In the genomic region with DNA sequence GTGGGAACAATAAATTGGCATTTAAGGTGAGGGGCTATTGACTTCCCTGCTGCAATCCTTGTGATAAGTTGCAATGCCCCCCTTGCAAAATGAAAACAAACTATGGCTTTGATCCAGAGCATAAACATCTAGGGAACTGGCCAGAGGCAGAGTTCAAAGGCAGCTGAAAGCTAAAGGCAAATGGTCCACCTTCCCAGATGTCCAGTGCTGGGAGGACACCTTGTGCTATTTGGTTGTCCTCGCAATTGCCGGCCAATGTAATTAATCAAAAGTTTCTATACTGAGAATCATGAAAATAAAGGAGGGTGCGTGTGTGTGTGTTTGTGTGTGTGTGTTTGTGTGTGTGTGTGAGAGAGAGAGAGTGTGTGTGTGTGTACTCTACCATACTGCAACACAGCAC, we compare ENCODE assay signal across 21 cellular contexts.
DNase-seq lines count a peak whose midpoint lies in the region; ATAC-seq, FAIRE-seq and TF ChIP-seq lines count a peak whose summit lies in the region.
"Had no signal": no experiment of that assay in that cellular context is flagged by ENCODE, and none has a peak within 500 bp of the region (broad histone marks: within the 10 kb centered on the region; RNA-seq: fewer than 3 reads in every experiment).

No MANE protein-coding gene starts in this region.

- intact Hi-C loops in left colon (cut with DNase I, micrococcal nuclease), result no loop called here
- intact Hi-C loops in mucosa of descending colon (cut with DNase I, micrococcal nuclease), result no loop called here

- H3K4me3 ChIP-seq in BE2C (ENCODE audit: low read depth, low read length) (no peak overlapping the region), mucosa of descending colon (no peak overlapping the region)
- H3K4me3 ChIP-seq: BLaER1 treated with 17β-estradiol and CSF1 and Interleukin-3, amounts not matched to agents 10 nM and 100 nM; GM23248; MG63; SJSA1 had no signal

- H3K36me3 ChIP-seq in BE2C (no peaks in the 10 kb centered on the region), mucosa of descending colon (ENCODE audit: low read depth) (no peaks in the 10 kb centered on the region)
- H3K36me3 ChIP-seq: BLaER1 treated with 17β-estradiol and CSF1 and Interleukin-3, amounts not matched to agents 10 nM and 100 nM; MG63; SJSA1 had no signal

- no peak for FAIRE-seq in urothelium cell line (lab: Jason Lieb, UNC)
- FAIRE-seq: RCC 7860 had no signal

- DNase-seq in BE2C (no peak), NCI-H146 treated with DMSO at 0.1 percent for 48 hours (lab: John Stamatoyannopoulos, UW; ENCODE audit: unreplicated experiment) (peak; percentile 88), left colon (peak in 1 of 2 donors; percentile 7), mucosa of descending colon (peak in 1 of 3 donors; percentile 16), NCI-H2171 treated with DMSO at 0.1 percent for 48 hours (lab: John Stamatoyannopoulos, UW) (no peak), SHP77 treated with DMSO at 0.1 percent for 48 hours (lab: John Stamatoyannopoulos, UW) (no peak), urothelium cell line (ENCODE audit: low spot score) (no peak)
- DNase-seq: CD4-positive, alpha-beta T cell; DMS53; GM23248; H9; KBM-7; MG63; NCI-H1105 treated with DMSO at 0.1 percent for 48 hours; NCI-H1694; NCI-H2029 treated with DMSO at 0.1 percent for 48 hours; NCI-H2227 treated with DMSO at 0.1 percent for 48 hours; NCI-H526 treated with DMSO at 0.1 percent for 48 hours had no signal

- ATAC-seq in left colon (peak; percentile 58), mucosa of descending colon (peak; percentile 41)

- no peaks in the 10 kb centered on the region for H3K9me3 ChIP-seq in BE2C
- no peaks in the 10 kb centered on the region for H3K9me3 ChIP-seq in mucosa of descending colon
- H3K9me3 ChIP-seq: BLaER1 treated with 17β-estradiol and CSF1 and Interleukin-3, amounts not matched to agents 10 nM and 100 nM; MG63; SJSA1 had no signal

- TF ChIP-seq CTCF in BE2C (IDR thresholded peaks at IDR 0.05; ENCODE audit: low read depth, low read length) (0 out of 2 replicates have a peak, but pooled peaks have one; percentile 3), mucosa of descending colon (IDR thresholded peaks at IDR 0.05) (no peak)

- H3K4me1 ChIP-seq in BE2C (no peaks in the 10 kb centered on the region), mucosa of descending colon (ENCODE audit: low read depth) (peaks cover 17% of the 10 kb centered on the region)
- H3K4me1 ChIP-seq: BLaER1 treated with 17β-estradiol and CSF1 and Interleukin-3, amounts not matched to agents 10 nM and 100 nM; SJSA1 had no signal

- no peaks in the 10 kb centered on the region for H3K27me3 ChIP-seq in BE2C
- H3K27me3 ChIP-seq: BLaER1 treated with 17β-estradiol and CSF1 and Interleukin-3, amounts not matched to agents 10 nM and 100 nM; MG63; SJSA1 had no signal
